Comparison of ENCODE assay signal across 25 cellular contexts in the genomic region with DNA sequence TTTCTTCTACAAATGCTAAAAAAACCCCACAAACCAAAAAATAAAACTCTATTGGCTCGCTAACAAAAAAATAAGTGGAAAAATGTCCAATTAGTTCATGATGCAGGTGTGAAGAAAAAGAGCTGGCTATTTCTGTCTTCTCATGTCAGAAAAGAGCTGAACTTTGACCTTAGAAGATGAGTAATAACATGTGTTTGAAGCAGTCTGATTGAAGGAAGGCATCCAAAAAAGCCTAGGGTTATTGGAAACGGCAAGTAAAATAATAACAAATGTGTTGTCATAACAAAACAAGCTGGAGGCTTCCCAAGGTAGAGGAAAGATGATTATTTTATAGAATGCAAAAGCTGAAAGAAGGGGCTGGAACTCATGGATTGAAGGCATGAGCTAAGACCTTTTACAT.
DNase-seq lines count a peak whose midpoint lies in the region; ATAC-seq, FAIRE-seq and TF ChIP-seq lines count a peak whose summit lies in the region.
"Had no signal": no experiment of that assay in that cellular context is flagged by ENCODE, and none has a peak within 500 bp of the region (broad histone marks: within the 10 kb centered on the region; RNA-seq: fewer than 3 reads in every experiment).

No MANE protein-coding gene starts in this region.

- no peak for TF ChIP-seq EP300 in GM12878 (IDR thresholded peaks at IDR 0.05; ENCODE audit: borderline replicate concordance in 1 of 2, control insufficient read depth in 1 of 2, low read depth in 2 of 2, low read length in 2 of 2)

- in situ Hi-C loops in GM12878 (cut with MboI), result no loop called here
- in situ Hi-C loops in G401 (cut with HindIII; ENCODE audit: low sequenced_read_pairs), result no loop called here

- ATAC-seq in left cardiac atrium (peak; percentile 19 to 61), Right ventricle myocardium superior (ENCODE audit: poor library complexity) (no peak), GM12878 (peak; percentile 46)
- ATAC-seq: effector memory CD8-positive, alpha-beta T cell had no signal

- WGBS in GM12878 (ENCODE audit: insufficient coverage, insufficient replicate concordance, low lambda C conversion rate, missing lambda C conversion rate), result 100% methylated on average over 2 of the region's 2 CpGs

- no peaks in the 10 kb centered on the region for H3K79me2 ChIP-seq in GM12878 (ENCODE audit: control insufficient read depth, insufficient read depth, low read length)

- H3K4me3 ChIP-seq in GM12878 (no peak overlapping the region), fibroblast of villous mesenchyme (ENCODE audit: low read depth, low read length) (no peak overlapping the region)
- H3K4me3 ChIP-seq: BLaER1, smooth muscle cell had no signal

- H2AFZ ChIP-seq in GM12878 (ENCODE audit: control insufficient read depth, low read depth, low read length), result no peak overlapping the region

- no peaks in the 10 kb centered on the region for H3K9me3 Mint-ChIP-seq in type B pancreatic cell
- H3K9me3 Mint-ChIP-seq: effector memory CD8-positive, alpha-beta T cell; HFFc6; nephron had no signal

- POLR2A ChIA-PET in GM12878 (lab: Charles Lee), result interaction anchor here (0.7 to 1.3 kb wide), 4 partner anchors 9 to 140 kb away, joined by 3 read pairs; no protein-coding TSS in a partner anchor

- no peak for TF ChIP-seq POLR2A in GM12878 (IDR thresholded peaks at IDR 0.05; ENCODE audit: low read depth, low read length)

- no peak for TF ChIP-seq RAD21 in GM12878 (IDR thresholded peaks at IDR 0.05; ENCODE audit: insufficient read depth, low read depth, low read length)

- BruUV-seq in GM12878 (replicated peaks; lab: Mats Ljungman, UMichigan), result no TSS peak

- no peak overlapping the region for H3K4me2 ChIP-seq in GM12878 (ENCODE audit: control insufficient read depth, insufficient read depth)
- H3K4me2 ChIP-seq: BLaER1, smooth muscle cell had no signal

- H3K27me3 ChIP-seq in GM12878 (replicated peaks in 1 of 2; ENCODE audit: control insufficient read depth in 2 of 2, insufficient read depth in 2 of 2, low read length in 1 of 2), result no peaks in the 10 kb centered on the region
- H3K27me3 ChIP-seq: BLaER1 had no signal

- H3K4me3 Mint-ChIP-seq in type B pancreatic cell, result no peak overlapping the region
- H3K4me3 Mint-ChIP-seq: effector memory CD8-positive, alpha-beta T cell; HFFc6; nephron had no signal

- TF ChIP-seq CTCF in GM12878 (IDR thresholded peaks at IDR 0.05 in 2 of 3, conservative IDR thresholded peaks at IDR 0.05 in 1 of 3; ENCODE audit: control insufficient read depth in 2 of 3, extremely low read depth in 1 of 3, insufficient read depth in 1 of 3, low read depth in 3 of 3, low read length in 3 of 3) (no peak), fibroblast of villous mesenchyme (IDR thresholded peaks at IDR 0.05; ENCODE audit: insufficient read depth, low read depth, low read length) (no peak), type B pancreatic cell (conservative IDR thresholded peaks at IDR 0.05) (no peak)

- DNase-seq in left cardiac atrium (no peak), Right ventricle myocardium superior (no peak), GM12878 (ENCODE audit: low read depth, low spot score) (no peak), fibroblast of villous mesenchyme (ENCODE audit: low read depth) (peak; percentile 73), type B pancreatic cell (ENCODE audit: extremely low spot score, unreplicated experiment) (no peak), HUDEP-2 (lab: John Stamatoyannopoulos, UW; ENCODE audit: unreplicated experiment in 76 of 76) (no peak), G401 (ENCODE audit: low spot score) (no peak)
- no peak for DNase-seq in stimulated activated CD4-positive, alpha-beta T cell treated with anti-CD3 and anti-CD28 coated beads, Interleukin-4, amount 100 ng/mL, for 1 hour
- DNase-seq: activated naive CD4-positive, alpha-beta T cell; activated T-cell treated with anti-CD3 and anti-CD28 coated beads for 4 hours; cerebellar nuclear complex; effector memory CD8-positive, alpha-beta T cell; HFFc6; KBM-7; NCI-H1092 treated with DMSO at 0.1 percent for 48 hours; NCI-H2107; SHP77; substantia nigra; T-helper 1 cell had no signal

- SMC1A ChIA-PET in GM12878 (lab: Charles Lee; ENCODE audit: uncharacterized antibody, unreplicated experiment), result interaction anchor here (0.8 to 1.6 kb wide), 23 partner anchors 8 to 178 kb away, joined by 3 to 10 read pairs (median 3); no protein-coding TSS in a partner anchor

- CTCF ChIA-PET in GM12878 (lab: Yijun Ruan, JAX), result interaction anchor here (0.6 to 2.5 kb wide), 11 partner anchors 10 to 814 kb away, joined by 3 to 20 read pairs (median 4); no protein-coding TSS in a partner anchor

- peaks cover 28% of the 10 kb centered on the region for H3K4me1 Mint-ChIP-seq in type B pancreatic cell (ENCODE audit: unreplicated experiment)

- no peaks in the 10 kb centered on the region for H3K27me3 Mint-ChIP-seq in type B pancreatic cell
- H3K27me3 Mint-ChIP-seq: effector memory CD8-positive, alpha-beta T cell; progenitor cell of endocrine pancreas had no signal

- RAD21 ChIA-PET in GM12878 (lab: Charles Lee; ENCODE audit: unreplicated experiment), result interaction anchor here (0.7 to 1.7 kb wide), 9 partner anchors 15 to 175 kb away, joined by 3 to 9 read pairs (median 3); no protein-coding TSS in a partner anchor

- intact Hi-C loops in left cardiac atrium (cut with DNase I) (no loop called here), Right ventricle myocardium superior (cut with DNase I) (no loop called here), GM12878 (cut with micrococcal nuclease; ENCODE audit: unreplicated experiment) (no loop called here)

- FAIRE-seq in GM12878 (lab: Jason Lieb, UNC), result no peak
- FAIRE-seq: A204.1 had no signal

- no peaks in the 10 kb centered on the region for H3K4me1 ChIP-seq in GM12878 (ENCODE audit: control insufficient read depth, insufficient read depth, low read length)
- H3K4me1 ChIP-seq: BLaER1 had no signal

- H3K36me3 Mint-ChIP-seq in type B pancreatic cell, result no peaks in the 10 kb centered on the region

- no peaks in the 10 kb centered on the region for H3K9me3 ChIP-seq in GM12878 (replicated peaks; ENCODE audit: control insufficient read depth, insufficient read depth, low read length)

- H3K36me3 ChIP-seq in GM12878 (ENCODE audit: control insufficient read depth in 2 of 2, insufficient read depth in 2 of 2, low read length in 1 of 2), result no peaks in the 10 kb centered on the region
- H3K36me3 ChIP-seq: BLaER1 had no signal

- no peak overlapping the region for H3K27ac ChIP-seq in GM12878 (ENCODE audit: control insufficient read depth, insufficient read depth)
- H3K27ac ChIP-seq: BLaER1, VCaP had no signal

- H3K27ac Mint-ChIP-seq in type B pancreatic cell, result peak overlapping the region; percentile 14
- H3K27ac Mint-ChIP-seq: HFFc6, progenitor cell of endocrine pancreas had no signal

- H3K9ac ChIP-seq in GM12878 (ENCODE audit: control insufficient read depth, insufficient read depth, low read length), result no peak overlapping the region
- H3K9ac ChIP-seq: BLaER1 had no signal

- H4K20me1 ChIP-seq in GM12878 (ENCODE audit: control insufficient read depth, insufficient read depth), result no peaks in the 10 kb centered on the region
- H4K20me1 ChIP-seq: BLaER1 had no signal

TF ChIP-seq in GM12878, 131 proteins besides CTCF, POLR2A, EP300 and RAD21:
- peak; percentile 66 for TF ChIP-seq NR2C1 (IDR thresholded peaks at IDR 0.05)
- 0 out of 2 replicates have a peak, but pooled peaks have one; percentile 23 for TF ChIP-seq MTA2 (IDR thresholded peaks at IDR 0.05; ENCODE audit: low read depth)
- no peak for TF ChIP-seq HDAC2 (IDR thresholded peaks at IDR 0.05)
- TF ChIP-seq NR2F1 (conservative IDR thresholded peaks at IDR 0.05), result peak; percentile 63
TF ChIP-seq in GM12878: peak in this region for 3.
